ENCODE assay signal across 8 cellular contexts in the genomic region with DNA sequence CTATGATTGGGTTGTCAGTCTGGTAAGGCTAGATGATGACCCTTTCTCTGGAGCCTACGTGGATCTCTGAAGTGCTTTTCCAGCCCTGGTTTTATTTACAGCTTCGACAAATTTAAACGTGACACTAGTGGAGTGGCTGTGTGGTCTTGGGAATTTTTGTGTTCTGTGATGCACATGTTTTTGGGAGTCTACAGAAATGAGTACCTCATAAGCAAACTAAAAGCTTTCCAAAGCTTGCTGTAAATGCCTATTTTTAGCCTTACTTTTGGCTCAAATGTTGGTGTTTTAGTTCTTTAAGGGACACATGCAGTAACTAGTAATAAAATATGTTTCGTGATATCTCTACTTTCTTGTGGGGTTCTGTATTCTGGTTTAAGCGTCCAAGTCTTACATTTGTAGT. TPM values are rescaled to one million over a fixed set of nuclear protein-coding genes. Genes with fewer than 3 reads are reported as not detected.
DNase-seq lines count a peak whose midpoint lies in the region; ATAC-seq and TF ChIP-seq lines count a peak whose summit lies in the region.

No MANE protein-coding gene starts in this region.

- no peak for TF ChIP-seq POLR2A in right lobe of liver (IDR thresholded peaks at IDR 0.05)

- H3K4me3 ChIP-seq in ascending aorta (peak overlapping the region; percentile 78 to 90), right lobe of liver (peak overlapping the region in 1 of 3 donors; percentile 7)

- peak overlapping the region; percentile 79 for H3K4me3 Mint-ChIP-seq in activated naive CD4-positive, alpha-beta T cell treated with anti-CD3 and anti-CD28 coated beads, Interleukin-2, amount 10 ng/mL, durations not matched to agents 7 days and 5 days
- H3K4me3 Mint-ChIP-seq in type B pancreatic cell, result peak overlapping the region; percentile 87

- no peak for DNase-seq in activated naive CD4-positive, alpha-beta T cell treated with anti-CD3 and anti-CD28 coated beads, Interleukin-2, amount 10 ng/mL, durations not matched to agents 7 days and 5 days
- DNase-seq in activated naive CD4-positive, alpha-beta T cell treated with anti-CD3 and anti-CD28 coated beads, Interleukin-2, amount 50 U/mL, for 16 hours, result no peak
- DNase-seq in ascending aorta (ENCODE audit: low spot score in 2 of 2) (no peak), right lobe of liver (no peak), type B pancreatic cell (ENCODE audit: extremely low spot score, unreplicated experiment) (no peak), GOT3 (lab: John Stamatoyannopoulos, UW) (no peak)
- DNase-seq in stimulated activated CD4-positive, alpha-beta T cell treated with anti-CD3 and anti-CD28 coated beads, Interleukin-12 subunit alpha, Interleukin-12 subunit beta, amount 100 ng/mL, for 4 hours, result no peak

- no peaks in the 10 kb centered on the region for H3K9me3 Mint-ChIP-seq in activated naive CD4-positive, alpha-beta T cell treated with anti-CD3 and anti-CD28 coated beads, Interleukin-2, amount 10 ng/mL, durations not matched to agents 7 days and 5 days
- no peaks in the 10 kb centered on the region for H3K9me3 Mint-ChIP-seq in type B pancreatic cell

- peaks cover 9 to 39% of the 10 kb centered on the region in 2 donors for H3K4me1 ChIP-seq in ascending aorta
- H3K4me1 ChIP-seq in right lobe of liver, result peaks cover 0 to 39% (median 16%) of the 10 kb centered on the region in 4 donors

- ATAC-seq in right lobe of liver (no peak), GM21528 (IDR thresholded peaks at IDR 0.05; ENCODE audit: low FRiP score, unreplicated experiment) (no peak)

- no peak for TF ChIP-seq CTCF in ascending aorta (IDR thresholded peaks at IDR 0.05)
- no peak for TF ChIP-seq CTCF in right lobe of liver (IDR thresholded peaks at IDR 0.05)
- TF ChIP-seq CTCF in type B pancreatic cell (conservative IDR thresholded peaks at IDR 0.05), result no peak

- H3K9me3 ChIP-seq in ascending aorta (no peaks in the 10 kb centered on the region), right lobe of liver (no peaks in the 10 kb centered on the region)

- H3K27ac Mint-ChIP-seq in activated naive CD4-positive, alpha-beta T cell treated with anti-CD3 and anti-CD28 coated beads, Interleukin-2, amount 10 ng/mL, durations not matched to agents 7 days and 5 days, result peak overlapping the region; percentile 84
- peak overlapping the region; percentile 0 for H3K27ac Mint-ChIP-seq in type B pancreatic cell

- CTCF ChIA-PET in activated naive CD4-positive, alpha-beta T cell treated with anti-CD3 and anti-CD28 coated beads, Interleukin-2, amount 10 ng/mL, durations not matched to agents 7 days and 5 days (lab: Charles Lee), result interaction anchor here (1.0 to 1.5 kb wide), 2 partner anchors 53 to 108 kb away, joined by 3 to 4 read pairs; no protein-coding TSS in a partner anchor

- H3K4me1 Mint-ChIP-seq in activated naive CD4-positive, alpha-beta T cell treated with anti-CD3 and anti-CD28 coated beads, Interleukin-2, amount 10 ng/mL, durations not matched to agents 7 days and 5 days, result peaks cover 61% of the 10 kb centered on the region
- H3K4me1 Mint-ChIP-seq in type B pancreatic cell (ENCODE audit: unreplicated experiment), result peaks cover 50% of the 10 kb centered on the region

- intact Hi-C loops in ascending aorta (cut with DNase I), result loop anchor here (5.0 to 10.0 kb wide), 3 partner anchors 184 to 311 kb away; a partner anchor contains a TSS
- intact Hi-C loops in right lobe of liver (cut with DNase I), result no loop called here

- WGBS in right lobe of liver (ENCODE audit: insufficient coverage, low coverage, low lambda C conversion rate, missing lambda C conversion rate), result 31% methylated on average over 5 of the region's 5 CpGs

- H3K27ac ChIP-seq in ascending aorta (peak overlapping the region; percentile 14 to 68), right lobe of liver (peak overlapping the region in 2 of 3 donors; percentile 8 to 54)

- no peaks in the 10 kb centered on the region for H3K27me3 ChIP-seq in ascending aorta
- no peaks in the 10 kb centered on the region for H3K27me3 ChIP-seq in right lobe of liver

- H3K27me3 Mint-ChIP-seq in activated naive CD4-positive, alpha-beta T cell treated with anti-CD3 and anti-CD28 coated beads, Interleukin-2, amount 10 ng/mL, durations not matched to agents 7 days and 5 days, result no peaks in the 10 kb centered on the region
- H3K27me3 Mint-ChIP-seq in type B pancreatic cell, result no peaks in the 10 kb centered on the region

- H3K36me3 ChIP-seq in ascending aorta (no peaks in the 10 kb centered on the region), right lobe of liver (no peaks in the 10 kb centered on the region)

- H3K36me3 Mint-ChIP-seq in activated naive CD4-positive, alpha-beta T cell treated with anti-CD3 and anti-CD28 coated beads, Interleukin-2, amount 10 ng/mL, durations not matched to agents 7 days and 5 days, result peaks cover 12% of the 10 kb centered on the region
- no peaks in the 10 kb centered on the region for H3K36me3 Mint-ChIP-seq in type B pancreatic cell

RNA-seq across cellular contexts. Expression of a gene that starts 3.3 kb away (rescaled TPM):
- 105 TPM for total RNA-seq in ascending aorta
- total RNA-seq in right lobe of liver, result 10 to 100 TPM; 58.2 to 85.7 (median 73.0) TPM
- total RNA-seq in type B pancreatic cell (ENCODE audit: low replicate concordance), result 170 and 220 TPM in 2 replicates
